ENCODE assay signal across 8 cellular contexts in the genomic region with DNA sequence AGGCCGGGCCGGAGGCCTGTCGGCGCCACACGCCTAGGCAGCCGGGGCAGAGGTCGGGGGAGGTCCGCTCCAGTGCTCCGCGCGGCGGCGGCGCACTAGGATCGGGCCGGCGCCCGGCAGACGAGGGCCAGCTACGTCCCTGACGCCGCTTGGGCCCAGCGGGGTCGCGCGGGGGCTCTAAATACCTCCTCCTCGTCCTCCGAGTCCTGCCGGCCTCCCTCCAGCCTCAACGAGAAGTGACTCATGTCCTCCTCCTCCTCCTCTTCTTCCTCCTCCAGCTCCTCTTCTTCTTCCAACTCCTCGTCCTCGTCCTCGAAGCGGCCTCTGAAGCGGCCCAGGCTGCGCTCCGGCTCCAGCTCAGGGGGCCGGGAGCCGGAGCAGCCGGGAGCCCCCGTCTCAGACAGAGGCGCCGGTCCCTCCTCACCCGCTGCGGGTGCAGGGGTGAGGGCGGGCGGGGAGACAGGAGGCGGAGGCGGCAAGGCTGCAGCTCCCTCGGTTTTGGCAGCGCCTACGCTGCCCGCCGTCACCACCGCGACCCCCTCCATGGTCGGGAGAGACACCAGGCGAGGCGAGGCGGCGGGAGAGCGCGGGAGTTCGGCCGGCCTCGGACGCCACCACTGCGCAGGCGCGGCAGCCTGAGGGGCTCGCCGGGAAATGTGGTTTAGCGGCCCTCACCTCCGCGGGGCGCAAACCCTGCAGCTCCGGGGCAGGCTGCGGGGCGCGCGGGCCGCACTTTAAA. TPM values are rescaled to one million over a fixed set of nuclear protein-coding genes. Genes with fewer than 3 reads are reported as not detected.
DNase-seq lines count a peak whose midpoint lies in the region; ATAC-seq and TF ChIP-seq lines count a peak whose summit lies in the region.

A gene with protein sequence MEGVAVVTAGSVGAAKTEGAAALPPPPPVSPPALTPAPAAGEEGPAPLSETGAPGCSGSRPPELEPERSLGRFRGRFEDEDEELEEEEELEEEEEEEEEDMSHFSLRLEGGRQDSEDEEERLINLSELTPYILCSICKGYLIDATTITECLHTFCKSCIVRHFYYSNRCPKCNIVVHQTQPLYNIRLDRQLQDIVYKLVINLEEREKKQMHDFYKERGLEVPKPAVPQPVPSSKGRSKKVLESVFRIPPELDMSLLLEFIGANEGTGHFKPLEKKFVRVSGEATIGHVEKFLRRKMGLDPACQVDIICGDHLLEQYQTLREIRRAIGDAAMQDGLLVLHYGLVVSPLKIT (minus strand): TSS at position 619 of the 739 bp plus-strand sequence. CDS start 74 bp downstream, at position 545.

- no peaks in the 10 kb centered on the region for H3K36me3 ChIP-seq in kidney epithelial cell (ENCODE audit: control insufficient read depth, insufficient read depth, low read length)

- peak; percentile 39 for TF ChIP-seq POLR2A in GM18526 (IDR thresholded peaks at IDR 0.05; ENCODE audit: extremely low read depth, insufficient read length)

- DNase-seq in ACHN: peak; percentile 83
- peak; percentile 39 for DNase-seq in NCI-H345 treated with DMSO at 0.1 percent for 48 hours (lab: John Stamatoyannopoulos, UW; ENCODE audit: unreplicated experiment)
- peak; percentile 51 for DNase-seq in activated CD4-positive, alpha-beta T cell treated with anti-CD3 and anti-CD28 coated beads for 1 hour
- peak; percentile 90 for DNase-seq in cerebellum (ENCODE audit: low spot score)
- no peak for DNase-seq in kidney epithelial cell (ENCODE audit: low read depth)
- DNase-seq in stimulated activated CD4-positive, alpha-beta T cell treated with anti-CD3 and anti-CD28 coated beads, Interleukin-15, amount 100 ng/mL, for 24 hours: peak; percentile 86

- no peaks in the 10 kb centered on the region for H3K27me3 ChIP-seq in kidney epithelial cell (ENCODE audit: control insufficient read depth, insufficient read depth, low read length)

- in situ Hi-C loops in ACHN (cut with HindIII; ENCODE audit: low pct_ligation_motif_present, low pct_unique_long_range_greater_than_20kb, low sequenced_read_pairs): no loop called here

- H3K4me3 ChIP-seq in kidney epithelial cell (ENCODE audit: low read depth, low read length): peak within 1 kb of the TSS; percentile 82

- ATAC-seq in HG03066 (IDR thresholded peaks at IDR 0.05; ENCODE audit: low read depth, unreplicated experiment): peak; percentile 73

- TF ChIP-seq CTCF in kidney epithelial cell (IDR thresholded peaks at IDR 0.05; ENCODE audit: insufficient read depth, low read length, poor library complexity, severe bottlenecking): no peak

RNA-seq across cellular contexts. Expression of the gene that starts here (rescaled TPM):
- total RNA-seq in cerebellum (10.0 TPM), kidney epithelial cell (9.2 and 13.3 TPM in 2 replicates)
